In genomic region chr3:125031544-125031943, GRCh38 we compare ENCODE assay signal across 24 cellular contexts. TPM values are rescaled to one million over a fixed set of nuclear protein-coding genes. Genes with fewer than 3 reads are reported as not detected.
"Had no signal": no experiment of that assay in that cellular context is flagged by ENCODE, and none has a peak within 500 bp of the region (broad histone marks: within the 10 kb centered on the region; RNA-seq: fewer than 3 reads in every experiment).

No MANE protein-coding gene starts in this region.

- FAIRE-seq: K562 had no signal

- DNase-seq: activated CD4-positive, alpha-beta memory T cell treated with anti-CD3 and anti-CD28 coated beads, Interleukin-2, amount 10 ng/mL, durations not matched to agents 7 days and 5 days; activated CD4-positive, alpha-beta T cell treated with anti-CD3 and anti-CD28 coated beads for 36 hours; activated CD4-positive, alpha-beta T cell treated with anti-CD3 and anti-CD28 coated beads, Interleukin-2, amount 50 U/mL, for 1 hour; activated gamma-delta T cell; activated naive CD4-positive, alpha-beta T cell treated with anti-CD3 and anti-CD28 coated beads for 36 hours; activated naive CD8-positive, alpha-beta T cell treated with anti-CD3 and anti-CD28 coated beads for 36 hours; activated T-cell treated with anti-CD3 and anti-CD28 coated beads for 4 hours; activated T-cell treated with anti-CD3 and anti-CD28 coated beads, Interleukin-2, amount 50 U/mL, for 48 hours; brain microvascular endothelial cell; Kasumi-1; NCI-H1092; NCI-H1417 treated with DMSO at 0.1 percent for 48 hours; NCI-H1694; NCI-H2029; NCI-H2107; NCI-H345; NCI-H510A treated with DMSO at 0.1 percent for 48 hours; Peyer's patch; SHP77; WERI-Rb-1 had no signal

- H3K27ac ChIP-seq: brain microvascular endothelial cell, Peyer's patch, SJSA1, WERI-Rb-1 had no signal

- H3K9me3 ChIP-seq: Peyer's patch had no signal

- H3K4me3 ChIP-seq: cardiac muscle cell, K562, Peyer's patch, SJSA1 had no signal

- H3K27me3 ChIP-seq: brain microvascular endothelial cell, cardiac muscle cell, Peyer's patch, SJSA1 had no signal

- ATAC-seq: activated CD4-positive, alpha-beta T cell treated with anti-CD3 and anti-CD28 coated beads for 36 hours; activated T-helper 17 cell treated with anti-CD3 and anti-CD28 coated beads, Interleukin-2, amount 50 U/mL, for 72 hours; K562 had no signal

- H3K4me1 ChIP-seq: Peyer's patch had no signal

RNA-seq across cellular contexts. Expression of gene HEG1, which starts 24.3 kb away (rescaled TPM):
- polyA plus RNA-seq: K562 had no signal
